ENCODE assay signal across 21 cellular contexts in the genomic region with DNA sequence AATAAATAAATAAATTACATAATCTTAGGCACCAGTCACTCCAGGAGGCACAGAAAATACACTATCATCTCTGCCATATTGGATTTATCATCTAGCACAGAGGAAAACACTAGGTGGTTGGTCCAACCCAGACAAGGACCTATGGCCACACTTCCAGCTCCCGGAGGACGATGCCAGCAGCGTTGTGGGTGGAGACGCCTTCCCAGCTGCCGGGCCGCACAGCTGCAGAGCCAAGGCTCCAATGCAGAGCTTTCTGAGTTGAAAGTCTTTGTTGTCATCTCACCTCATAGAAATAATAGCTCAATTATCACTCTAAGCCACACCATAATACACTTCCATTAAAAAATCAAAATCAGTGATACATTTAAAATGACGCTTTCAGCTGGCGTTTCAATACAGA.
"Had no signal": no experiment of that assay in that cellular context is flagged by ENCODE, and none has a peak within 500 bp of the region (broad histone marks: within the 10 kb centered on the region; RNA-seq: fewer than 3 reads in every experiment).

No MANE protein-coding gene starts in this region.

- H3K4me3 ChIP-seq: colonic mucosa, dorsolateral prefrontal cortex, esophagus muscularis mucosa, gastroesophageal sphincter, heart left ventricle, hepatocyte, left lung, lower lobe of right lung had no signal

- H3K79me2 ChIP-seq: hepatocyte had no signal

- H3K27me3 ChIP-seq: colonic mucosa, foreskin keratinocyte, hepatocyte, left lung had no signal

- H2AFZ ChIP-seq: hepatocyte had no signal

- H3K27ac ChIP-seq: colonic mucosa, dorsolateral prefrontal cortex, esophagus muscularis mucosa, foreskin keratinocyte, gastroesophageal sphincter, heart left ventricle, hepatocyte, left lung, lower lobe of right lung had no signal

- DNase-seq: colonic mucosa; dermis blood vessel endothelial cell; effector CD4-positive, alpha-beta T cell; effector memory CD4-positive, alpha-beta T cell; foreskin keratinocyte; heart left ventricle; hypothalamus; immature natural killer cell; kidney; kidney glomerular epithelial cell; left colon; left lung; left ventricle myocardium superior; lower lobe of right lung; mesenchymal stem cell; midbrain; naive thymus-derived CD4-positive, alpha-beta T cell had no signal

- ATAC-seq: foreskin keratinocyte; gastroesophageal sphincter; heart left ventricle; left colon; left lung; left ventricle myocardium superior; lower lobe of right lung; naive thymus-derived CD4-positive, alpha-beta T cell had no signal

- H3K36me3 ChIP-seq: colonic mucosa, esophagus muscularis mucosa, gastroesophageal sphincter, heart left ventricle, left lung, lower lobe of right lung had no signal

- H3K4me2 ChIP-seq: hepatocyte had no signal

- H3K4me1 ChIP-seq: colonic mucosa, foreskin keratinocyte had no signal

- H3K9me3 ChIP-seq: colonic mucosa, esophagus muscularis mucosa, gastroesophageal sphincter, heart left ventricle, lower lobe of right lung had no signal
